ENCODE assay signal across 8 cellular contexts in the genomic region with DNA sequence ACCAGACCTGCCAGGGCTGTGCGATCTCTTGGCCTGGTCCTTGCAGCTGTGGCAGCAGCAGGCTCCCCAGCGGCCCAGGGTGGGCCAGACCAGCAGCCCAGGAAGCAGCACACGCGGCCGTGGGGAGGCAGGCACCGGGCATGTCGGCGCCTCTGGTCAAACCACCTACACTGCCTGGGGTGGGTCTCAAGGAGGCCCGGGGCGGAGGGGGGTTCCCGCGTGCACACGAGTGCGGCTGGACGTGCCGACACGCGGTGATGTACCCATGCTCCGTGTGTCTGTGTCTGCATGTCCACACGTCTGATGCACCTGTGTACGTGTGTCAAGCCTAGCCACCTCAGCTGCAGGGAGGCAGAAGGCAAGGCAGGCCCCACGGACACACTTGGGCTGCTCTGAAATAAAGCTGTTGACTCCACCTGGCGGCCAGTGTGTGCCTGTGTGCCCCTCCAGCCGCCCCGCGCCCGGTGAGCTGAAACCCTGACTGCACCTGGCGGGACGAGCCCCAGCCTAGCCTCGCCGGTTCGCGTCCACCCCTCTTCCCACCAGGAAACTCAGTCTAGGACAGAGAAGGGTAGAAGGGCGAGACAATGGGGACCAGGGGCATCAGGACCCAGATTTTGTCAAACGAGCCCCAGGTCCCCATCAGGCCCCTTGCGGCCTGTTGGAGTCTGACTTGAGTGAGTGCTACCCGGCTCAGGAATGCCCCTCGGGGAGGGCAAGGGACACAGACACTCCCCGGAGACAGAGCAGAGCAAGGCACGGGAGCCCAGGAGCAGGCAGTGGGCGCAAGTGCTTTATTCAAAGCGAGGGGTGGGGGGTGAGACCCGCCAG. TPM values are rescaled to one million over a fixed set of nuclear protein-coding genes. Genes with fewer than 3 reads are reported as not detected.
DNase-seq lines count a peak whose midpoint lies in the region; ATAC-seq and TF ChIP-seq lines count a peak whose summit lies in the region.

No MANE protein-coding gene starts in this region.

- H3K79me2 ChIP-seq in DND-41 (ENCODE audit: insufficient read depth, low read length): no peaks in the 10 kb centered on the region

- TF ChIP-seq POLR2A in prostate gland (IDR thresholded peaks at IDR 0.05): no peak

- peak; percentile 47 for TF ChIP-seq CTCF in DND-41 (IDR thresholded peaks at IDR 0.05; ENCODE audit: borderline replicate concordance, extremely low read depth, low read length, poor library complexity, severe bottlenecking)
- TF ChIP-seq CTCF in RWPE1 (conservative IDR thresholded peaks at IDR 0.05; ENCODE audit: low read depth): peak; percentile 83
- peak; percentile 58 to 94 (median 78) for TF ChIP-seq CTCF in prostate gland (IDR thresholded peaks at IDR 0.05)

- DNase-seq in DND-41: peak; percentile 47
- peak; percentile 50 to 71 for DNase-seq in Kasumi-1 (lab: John Stamatoyannopoulos, UW)
- peak; percentile 67 for DNase-seq in RWPE1 (ENCODE audit: low spot score)
- DNase-seq in activated T-helper 9 cell treated with anti-CD3 and anti-CD28 coated beads, Interleukin-2, amount 50 U/mL, for 16 hours (ENCODE audit: low read depth): peak; percentile 49
- DNase-seq in germinal center (ENCODE audit: low spot score): peak; percentile 78
- DNase-seq in prostate gland (ENCODE audit: low spot score): peak; percentile 86
- DNase-seq in GF-D8 (lab: John Stamatoyannopoulos, UW): no peak
- DNase-seq in NCI-H2107 (lab: John Stamatoyannopoulos, UW): no peak

- no peak overlapping the region for H3K4me3 ChIP-seq in DND-41 (ENCODE audit: low read depth in 1 of 2, low read length in 2 of 2)
- H3K4me3 ChIP-seq in prostate gland: no peak overlapping the region

- no peaks in the 10 kb centered on the region for H3K27me3 ChIP-seq in DND-41 (ENCODE audit: insufficient read depth, low read length, poor library complexity)
- H3K27me3 ChIP-seq in prostate gland (replicated peaks; ENCODE audit: insufficient read depth): no peaks in the 10 kb centered on the region

- no peak overlapping the region for H3K4me2 ChIP-seq in DND-41 (ENCODE audit: insufficient read depth, low read length)

- H4K20me1 ChIP-seq in DND-41 (ENCODE audit: insufficient read depth, low read length): peaks cover 7% of the 10 kb centered on the region

- H3K36me3 ChIP-seq in DND-41 (ENCODE audit: insufficient read depth, low read length) (peaks cover 7% of the 10 kb centered on the region; the same call in 1 of the 2 replicates), prostate gland (no peaks in the 10 kb centered on the region)

- CTCF ChIA-PET in RWPE1 (lab: Yijun Ruan, JAX): interaction anchor here (0.5 to 3.2 kb wide), 22 partner anchors 8 to 307 kb away, joined by 3 to 61 read pairs (median 4); no protein-coding TSS in a partner anchor

- H3K27ac ChIP-seq in DND-41 (ENCODE audit: low read length): no peak overlapping the region
- peak overlapping the region; percentile 65 for H3K27ac ChIP-seq in RWPE1
- H3K27ac ChIP-seq in prostate gland: no peak overlapping the region

- POLR2A ChIA-PET in RWPE1 (lab: Yijun Ruan, JAX; ENCODE audit: low non-redundant PET): no interaction called here

- WGBS in prostate gland: 51% methylated on average over 37 of the region's 43 CpGs

- H2AFZ ChIP-seq in DND-41 (ENCODE audit: low read depth, low read length): no peak overlapping the region

- no peak overlapping the region for H3K9ac ChIP-seq in DND-41 (ENCODE audit: low read depth, low read length)

- intact Hi-C loops in prostate gland (cut with DNase I): loop anchor here (1.0 kb wide), 1 partner anchor 170 kb away; no protein-coding TSS in a partner anchor

- H3K9me3 ChIP-seq in DND-41 (ENCODE audit: insufficient read depth, low read length, severe bottlenecking) (no peaks in the 10 kb centered on the region), prostate gland (no peaks in the 10 kb centered on the region)

- H3K4me1 ChIP-seq in DND-41 (ENCODE audit: insufficient read depth, low read length) (no peaks in the 10 kb centered on the region), prostate gland (replicated peaks) (peaks cover 4% of the 10 kb centered on the region)

- peak; percentile 68 for ATAC-seq in DND-41 (ENCODE audit: insufficient read depth, low read depth)

RNA-seq across cellular contexts. Expression of a gene that starts 11.6 kb away (rescaled TPM):
- 10 to 100 TPM in 1 of 2 donors, 1 to 10 TPM in 1; 6.9 to 23.7 TPM for total RNA-seq in prostate gland

RNA-seq across cellular contexts. Expression of a gene that starts 15.9 kb away (rescaled TPM):
- 10 to 100 TPM; 43.2 to 58.6 TPM for total RNA-seq in prostate gland

RNA-seq across cellular contexts. Expression of a gene that starts 16.6 kb away (rescaled TPM):
- 10 to 100 TPM; 30.6 to 36.9 TPM for total RNA-seq in prostate gland

RNA-seq across cellular contexts. Expression of a gene that starts 18.2 kb away (rescaled TPM):
- total RNA-seq in prostate gland: 10 to 100 TPM; 56.0 to 79.4 TPM

RNA-seq across cellular contexts. Expression of a gene that starts 32.6 kb away (rescaled TPM):
- 100 to 1,000 TPM in 1 of 2 donors, 10 to 100 TPM in 1; 97.3 to 178 TPM for total RNA-seq in prostate gland

Comparison
In these comparisons a context has a peak if more than half of its experiments do, and no peak if none do; other contexts are left out.
1. DNase-seq: peak in DND-41 (single experiment), Kasumi-1 (2 of 2), RWPE1 (single experiment), activated T-helper 9 cell treated with anti-CD3 and anti-CD28 coated beads, Interleukin-2, amount 50 U/mL, for 16 hours (single experiment), germinal center (single experiment) and prostate gland (single experiment); none in GF-D8 (single experiment) and NCI-H2107 (single experiment).
2. Peak in every context shown above with its lines, with median percentiles within 50 percentile points of each other: CTCF ChIP-seq.